In the genomic region with DNA sequence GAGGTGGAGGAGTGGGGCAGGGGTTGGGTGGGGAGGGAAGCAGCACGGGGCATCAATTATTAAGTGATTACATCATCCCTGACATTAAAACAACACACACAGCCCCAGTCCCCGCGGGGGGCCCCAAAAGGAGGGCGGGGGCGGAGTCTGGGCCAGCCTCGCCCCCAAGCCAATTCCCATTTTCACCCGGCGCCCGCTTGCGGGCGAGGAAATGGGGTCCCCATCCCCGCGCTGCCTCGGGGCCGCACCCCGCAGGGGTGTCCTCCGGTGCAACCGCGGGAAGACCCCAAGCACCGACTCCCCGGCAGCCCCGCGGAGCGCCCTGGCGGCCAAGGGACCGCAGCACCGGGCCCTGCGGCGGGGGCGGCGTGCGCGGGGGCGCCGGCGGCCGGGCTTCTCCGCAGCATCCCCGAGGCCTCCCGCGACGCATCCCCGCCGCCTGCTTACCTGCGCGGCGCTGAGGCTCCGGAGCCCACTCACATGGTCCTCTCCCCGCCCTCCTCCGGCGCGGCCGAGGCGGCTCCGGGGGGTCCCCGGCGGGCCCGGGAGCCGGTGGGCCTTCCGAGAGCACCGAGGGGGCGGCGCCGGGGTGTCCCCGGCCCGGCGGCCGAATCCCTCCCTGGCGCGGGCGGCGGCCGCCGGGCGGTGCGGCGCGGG, we compare ENCODE assay signal across 8 cellular contexts. TPM values are rescaled to one million over a fixed set of nuclear protein-coding genes. Genes with fewer than 3 reads are reported as not detected.
DNase-seq lines count a peak whose midpoint lies in the region; ATAC-seq and TF ChIP-seq lines count a peak whose summit lies in the region.

No MANE protein-coding gene starts in this region.

- peaks cover 48% of the 10 kb centered on the region for H3K4me1 Mint-ChIP-seq in CD8-positive, alpha-beta T cell (ENCODE audit: low read depth)
- peaks cover 24 to 29% (median 26%) of the 10 kb centered on the region in 3 donors for H3K4me1 Mint-ChIP-seq in IgD-negative memory B cell

- peak; percentile 30 for ATAC-seq in CD8-positive, alpha-beta T cell
- peak; percentile 26 for ATAC-seq in GM21526 (IDR thresholded peaks at IDR 0.05; ENCODE audit: low FRiP score, unreplicated experiment)

- intact Hi-C loops in CD8-positive, alpha-beta T cell (cut with DNase I, micrococcal nuclease) = loop anchor here (1.0 to 5.0 kb wide), 12 partner anchors 26 to 615 kb away; a partner anchor contains a TSS

- CTCF ChIA-PET in CD8-positive, alpha-beta T cell (lab: Charles Lee) = interaction anchor here (0.9 to 1.6 kb wide), 9 partner anchors 32 to 171 kb away, joined by 3 to 5 read pairs (median 3); no protein-coding TSS in a partner anchor

- H3K27me3 ChIP-seq in CD8-positive, alpha-beta T cell (ENCODE audit: insufficient read depth, low read length) = no peaks in the 10 kb centered on the region

- H3K4me1 ChIP-seq in CD8-positive, alpha-beta T cell (ENCODE audit: insufficient read depth, low read length) = peaks cover 43% of the 10 kb centered on the region

- no peaks in the 10 kb centered on the region for H3K36me3 ChIP-seq in CD8-positive, alpha-beta T cell (ENCODE audit: insufficient read depth, low read length)

- H3K27ac Mint-ChIP-seq in CD8-positive, alpha-beta T cell = peak overlapping the region; percentile 95
- H3K27ac Mint-ChIP-seq in IgD-negative memory B cell = peak overlapping the region in 2 of 3 donors; percentile 64 to 94

- TF ChIP-seq CTCF in CD8-positive, alpha-beta T cell (IDR thresholded peaks at IDR 0.05) = peak; percentile 44

- DNase-seq in CD8-positive, alpha-beta T cell = peak; percentile 45 to 77 (median 59)
- peak; percentile 64 for DNase-seq in activated CD4-positive, alpha-beta T cell treated with anti-CD3 and anti-CD28 coated beads for 48 hours
- DNase-seq in dermis blood vessel endothelial cell (peak; percentile 46), medulla oblongata (ENCODE audit: extremely low spot score) (peak; percentile 41), NCI-H2029 (lab: John Stamatoyannopoulos, UW) (no peak)
- DNase-seq in stimulated activated CD8-positive, alpha-beta memory T cell treated with anti-CD3 and anti-CD28 coated beads, Interleukin-15, amount 100 ng/mL, for 24 hours (ENCODE audit: low read depth) = peak; percentile 33

- no peaks in the 10 kb centered on the region for H3K9me3 Mint-ChIP-seq in CD8-positive, alpha-beta T cell
- H3K9me3 Mint-ChIP-seq in IgD-negative memory B cell = no peaks in the 10 kb centered on the region

- H3K4me3 Mint-ChIP-seq in CD8-positive, alpha-beta T cell = peak overlapping the region; percentile 97
- H3K4me3 Mint-ChIP-seq in IgD-negative memory B cell = peak overlapping the region; percentile 84 to 94 (median 90)

- no peaks in the 10 kb centered on the region for H3K27me3 Mint-ChIP-seq in CD8-positive, alpha-beta T cell (ENCODE audit: low read depth)
- peaks cover 2% of the 10 kb centered on the region for H3K27me3 Mint-ChIP-seq in IgD-negative memory B cell

- peak overlapping the region; percentile 86 for H3K27ac ChIP-seq in CD8-positive, alpha-beta T cell (ENCODE audit: low read depth, low read length)

- no peaks in the 10 kb centered on the region for H3K9me3 ChIP-seq in CD8-positive, alpha-beta T cell (ENCODE audit: low read length)

- peak overlapping the region; percentile 91 for H3K4me3 ChIP-seq in CD8-positive, alpha-beta T cell (ENCODE audit: low read depth, low read length)

- H3K36me3 Mint-ChIP-seq in CD8-positive, alpha-beta T cell = peaks cover 24% of the 10 kb centered on the region
- no peaks in the 10 kb centered on the region for H3K36me3 Mint-ChIP-seq in IgD-negative memory B cell

- POLR2A ChIA-PET in CD8-positive, alpha-beta T cell (lab: Charles Lee) = interaction anchor here (0.9 to 2.0 kb wide), 22 partner anchors 9 to 215 kb away, joined by 3 to 11 read pairs (median 4); a partner anchor contains a TSS

RNA-seq across cellular contexts. Expression of a gene that starts 0.6 kb away (rescaled TPM):
- total RNA-seq in CD8-positive, alpha-beta T cell = 100 to 1,000 TPM; 479 to 483 TPM
- polyA plus RNA-seq in IgD-negative memory B cell = 45.9 TPM
- 146 and 150 TPM in 2 replicates for total RNA-seq in dermis blood vessel endothelial cell
